Comparison of ENCODE assay signal across 1 cellular context in the genomic region with DNA sequence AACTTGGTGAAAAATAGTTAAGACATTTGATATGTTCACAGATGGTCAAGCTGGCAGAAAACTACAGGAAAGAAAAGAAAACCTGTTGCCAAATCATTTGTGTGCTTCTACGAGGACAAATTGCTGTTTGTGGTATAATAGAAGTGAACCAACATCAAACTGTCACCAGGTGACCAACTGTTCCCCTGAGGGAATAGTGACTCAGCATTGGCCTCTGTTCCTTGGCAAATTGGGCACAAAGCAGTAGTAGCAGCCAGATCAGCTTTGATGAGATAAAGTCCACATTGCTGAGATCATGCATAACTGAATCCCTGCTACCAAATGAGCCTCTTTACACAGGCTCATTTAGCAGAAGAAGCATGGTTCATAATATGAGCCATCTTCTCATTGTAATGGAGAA.
A peak's percentile ranks its signal among the peaks of the same experiment; 100 is the strongest.
TF ChIP-seq lines count a peak whose summit lies in the region.

No MANE protein-coding gene starts in this region.

TF ChIP-seq in SK-N-SH, 30 proteins besides CTCF, POLR2A, EP300 and RAD21 (continued from another document):
- peak; percentile 33; the same call in 1 of the 2 replicates for TF ChIP-seq TEAD4 (IDR thresholded peaks at IDR 0.05; ENCODE audit: borderline replicate concordance, insufficient read depth)
- TF ChIP-seq FOSL2 (IDR thresholded peaks at IDR 0.05; ENCODE audit: borderline replicate concordance, low read depth): peak; percentile 15; the same call in 1 of the 2 replicates
- TF ChIP-seq PBX3 (IDR thresholded peaks at IDR 0.05): peak; percentile 46
- TF ChIP-seq USF1 (IDR thresholded peaks at IDR 0.05; ENCODE audit: borderline replicate concordance, low read depth): no peak
- TF ChIP-seq, protein P1, sequence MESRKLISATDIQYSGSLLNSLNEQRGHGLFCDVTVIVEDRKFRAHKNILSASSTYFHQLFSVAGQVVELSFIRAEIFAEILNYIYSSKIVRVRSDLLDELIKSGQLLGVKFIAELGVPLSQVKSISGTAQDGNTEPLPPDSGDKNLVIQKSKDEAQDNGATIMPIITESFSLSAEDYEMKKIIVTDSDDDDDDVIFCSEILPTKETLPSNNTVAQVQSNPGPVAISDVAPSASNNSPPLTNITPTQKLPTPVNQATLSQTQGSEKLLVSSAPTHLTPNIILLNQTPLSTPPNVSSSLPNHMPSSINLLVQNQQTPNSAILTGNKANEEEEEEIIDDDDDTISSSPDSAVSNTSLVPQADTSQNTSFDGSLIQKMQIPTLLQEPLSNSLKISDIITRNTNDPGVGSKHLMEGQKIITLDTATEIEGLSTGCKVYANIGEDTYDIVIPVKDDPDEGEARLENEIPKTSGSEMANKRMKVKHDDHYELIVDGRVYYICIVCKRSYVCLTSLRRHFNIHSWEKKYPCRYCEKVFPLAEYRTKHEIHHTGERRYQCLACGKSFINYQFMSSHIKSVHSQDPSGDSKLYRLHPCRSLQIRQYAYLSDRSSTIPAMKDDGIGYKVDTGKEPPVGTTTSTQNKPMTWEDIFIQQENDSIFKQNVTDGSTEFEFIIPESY (IDR thresholded peaks at IDR 0.05; ENCODE audit: borderline replicate concordance, low read depth): no peak
- 0 out of 2 replicates have a peak, but pooled peaks have one; percentile 47 for TF ChIP-seq NFIC (IDR thresholded peaks at IDR 0.05; ENCODE audit: borderline replicate concordance)
